In the genomic region with DNA sequence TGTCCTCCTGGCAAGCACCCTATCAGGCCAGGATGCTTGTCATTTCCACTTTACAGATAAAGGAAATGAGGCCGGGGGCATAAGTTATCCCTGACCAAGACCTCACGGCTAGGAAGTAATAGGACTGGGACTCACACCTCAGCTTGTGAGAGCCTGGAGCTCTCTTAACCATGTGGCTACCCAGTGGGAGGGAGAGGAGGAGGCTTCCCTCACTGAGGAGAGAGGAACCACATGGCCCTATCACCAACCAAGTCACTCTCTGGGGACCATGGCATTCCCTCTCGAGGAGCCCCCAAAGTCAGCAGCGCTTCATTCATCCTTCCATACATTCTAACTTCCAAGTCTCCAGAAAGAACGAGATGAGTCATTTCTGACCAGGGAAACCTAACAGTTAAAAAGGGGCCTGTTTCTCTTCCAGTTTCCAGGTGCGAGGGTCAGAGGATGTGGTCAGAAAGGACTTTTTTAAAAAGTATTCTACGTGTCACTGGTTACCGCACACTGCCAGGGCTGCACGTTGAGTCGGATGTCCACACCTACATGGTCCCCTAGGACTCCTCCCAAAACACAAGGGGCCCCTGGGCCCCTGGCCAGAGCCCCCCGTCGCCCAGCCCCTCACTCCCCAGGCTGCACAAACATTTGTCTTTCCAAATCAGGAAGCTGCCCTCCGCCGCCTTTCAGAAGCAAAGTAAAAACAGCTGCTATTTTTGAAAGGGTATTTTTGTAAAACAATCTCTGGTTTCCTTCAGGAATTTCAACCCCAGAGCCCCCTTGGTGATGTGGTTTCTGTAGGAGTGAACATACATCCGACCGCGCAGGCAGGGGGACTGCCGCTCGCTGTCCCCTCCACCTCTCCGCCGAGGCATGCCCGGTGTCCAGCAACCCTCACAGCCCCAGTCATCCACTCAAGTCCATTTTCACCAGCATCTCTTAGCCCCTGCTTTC, we compare ENCODE assay signal across 9 cellular contexts.
DNase-seq lines count a peak whose midpoint lies in the region; ATAC-seq, FAIRE-seq and TF ChIP-seq lines count a peak whose summit lies in the region.
"Had no signal": no experiment of that assay in that cellular context is flagged by ENCODE, and none has a peak within 500 bp of the region (broad histone marks: within the 10 kb centered on the region; RNA-seq: fewer than 3 reads in every experiment).

No MANE protein-coding gene starts in this region.

- H3K27ac Mint-ChIP-seq in chondrocyte (ENCODE audit: unreplicated experiment) = peak overlapping the region; percentile 85

- WGBS in right lobe of liver (ENCODE audit: insufficient coverage, low coverage, low lambda C conversion rate, missing lambda C conversion rate) = 36% methylated on average over 15 of the region's 22 CpGs
- 63% methylated on average over 14 of the region's 22 CpGs for WGBS in HepG2 (ENCODE audit: low lambda C conversion rate)

- H3K4me1 ChIP-seq in right lobe of liver = no peaks in the 10 kb centered on the region
- no peaks in the 10 kb centered on the region for H3K4me1 ChIP-seq in HepG2 (ENCODE audit: insufficient read depth, low read length)

- H3K36me3 Mint-ChIP-seq in chondrocyte (ENCODE audit: low read depth) = peaks cover 3% of the 10 kb centered on the region

- no peak for FAIRE-seq in HepG2 (lab: Jason Lieb, UNC)
- no peak for FAIRE-seq in urothelium cell line (lab: Jason Lieb, UNC)

- POLR2A ChIA-PET in HepG2 (lab: Yijun Ruan, JAX) = no interaction called here

- CTCF ChIA-PET in HepG2 (lab: Yijun Ruan, JAX; ENCODE audit: low intra/inter-chr PET ratio, low total read pairs) = no interaction called here

- TF ChIP-seq EP300 in HepG2 (IDR thresholded peaks at IDR 0.05; ENCODE audit: low read depth in 2 of 2, low read length in 2 of 2) (no peak), HepG2 (CRISPR knock-in tag; IDR thresholded peaks at IDR 0.05; ENCODE audit: borderline replicate concordance) (no peak)

- no peaks in the 10 kb centered on the region for H3K27me3 ChIP-seq in right lobe of liver
- H3K27me3 ChIP-seq in HepG2 (ENCODE audit: control insufficient read depth in 1 of 2, insufficient read depth in 2 of 2, low read length in 2 of 2) = peaks cover 1 to 34% of the 10 kb centered on the region in 2 experiments; a peak in 3 of 5 replicates

- H3K27me3 Mint-ChIP-seq in chondrocyte (ENCODE audit: low read depth) = peaks cover 14% of the 10 kb centered on the region

- in situ Hi-C loops in HepG2 (cut with HindIII; ENCODE audit: extremely low pct_ligation_motif_present, low pct_unique_long_range_greater_than_20kb) = no loop called here

- no peak for DNase-seq in right lobe of liver
- DNase-seq in HepG2 (ENCODE audit: low spot score) = no peak
- no peak for DNase-seq in chondrocyte (ENCODE audit: low spot score)
- DNase-seq in urothelium cell line (ENCODE audit: low spot score) = peak; percentile 63
- no peak for DNase-seq in NCI-H2081 treated with DMSO at 0.1 percent for 48 hours (lab: John Stamatoyannopoulos, UW)
- DNase-seq in MV-4-11 (lab: John Stamatoyannopoulos, UW) = no peak
- DNase-seq in NCI-H2081 (lab: John Stamatoyannopoulos, UW) = no peak

- H3K4me2 ChIP-seq in HepG2 (ENCODE audit: low read depth, low read length) = no peak overlapping the region

- intact Hi-C loops in right lobe of liver (cut with DNase I) (no loop called here), HepG2 (cut with micrococcal nuclease; ENCODE audit: unreplicated experiment) (no loop called here)

- H3K36me3 ChIP-seq in right lobe of liver = no peaks in the 10 kb centered on the region
- no peaks in the 10 kb centered on the region for H3K36me3 ChIP-seq in HepG2 (replicated peaks in 1 of 2; ENCODE audit: control insufficient read depth in 1 of 2, insufficient read depth in 2 of 2, low read length in 2 of 2)

- ATAC-seq in right lobe of liver (peak; percentile 58 to 78 (median 69)), HepG2 (no peak), HG03108 (IDR thresholded peaks at IDR 0.05; ENCODE audit: unreplicated experiment) (peak; percentile 79)

- no peak overlapping the region for H3K9ac ChIP-seq in HepG2 (ENCODE audit: insufficient read depth, low read depth, low read length)

- no TSS peak for BruUV-seq in HepG2 (replicated peaks; lab: Mats Ljungman, UMichigan)

- no peak overlapping the region for H2AFZ ChIP-seq in HepG2 (ENCODE audit: low read length)

- H3K4me3 ChIP-seq in right lobe of liver (no peak overlapping the region), HepG2 (replicated peaks in 1 of 3; ENCODE audit: insufficient read depth in 1 of 3, low read depth in 2 of 3, low read length in 3 of 3) (no peak overlapping the region)
- H3K4me3 ChIP-seq: SK-N-MC had no signal

- H3K4me1 Mint-ChIP-seq in chondrocyte (ENCODE audit: low read depth) = peaks cover 47% of the 10 kb centered on the region

- no peaks in the 10 kb centered on the region for H4K20me1 ChIP-seq in HepG2 (ENCODE audit: insufficient read depth, low read length)

- H3K9me3 Mint-ChIP-seq in chondrocyte (ENCODE audit: low read depth) = peaks cover 8% of the 10 kb centered on the region

- no peaks in the 10 kb centered on the region for H3K79me2 ChIP-seq in HepG2 (ENCODE audit: insufficient read depth, low read length)

- no peaks in the 10 kb centered on the region for H3K9me3 ChIP-seq in right lobe of liver
- H3K9me3 ChIP-seq in HepG2 (ENCODE audit: low read length) = peaks cover 5% of the 10 kb centered on the region

- peak overlapping the region; percentile 57 for H3K4me3 Mint-ChIP-seq in chondrocyte (ENCODE audit: unreplicated experiment)

- H3K27ac ChIP-seq in right lobe of liver = peak overlapping the region in 2 of 3 donors; percentile 29 to 51
- no peak overlapping the region for H3K27ac ChIP-seq in HepG2 (ENCODE audit: extremely low read length, insufficient read depth, low read length)
- H3K27ac ChIP-seq: SK-N-MC had no signal

- TF ChIP-seq POLR2A in right lobe of liver (IDR thresholded peaks at IDR 0.05) = no peak
- TF ChIP-seq POLR2A in HepG2 (IDR thresholded peaks at IDR 0.05; ENCODE audit: insufficient read depth in 1 of 2, low read depth in 2 of 2, low read length in 2 of 2) = no peak

- no peak for TF ChIP-seq RAD21 in HepG2 (CRISPR knock-in tag; IDR thresholded peaks at IDR 0.05)

- TF ChIP-seq CTCF in right lobe of liver (IDR thresholded peaks at IDR 0.05) (no peak), HepG2 (CRISPR knock-in tag; IDR thresholded peaks at IDR 0.05) (no peak), chondrocyte (IDR thresholded peaks at IDR 0.05) (no peak)

TF ChIP-seq in HepG2, 621 proteins besides CTCF, POLR2A, EP300 and RAD21:
- TF ChIP-seq ZNF354B (CRISPR knock-in tag; IDR thresholded peaks at IDR 0.05) (no peak), FOXK2 (IDR thresholded peaks at IDR 0.05) (no peak), ZNF543 (CRISPR knock-in tag; IDR thresholded peaks at IDR 0.05) (no peak), ARNTL (CRISPR knock-in tag; IDR thresholded peaks at IDR 0.05) (no peak), SNAPC2 (CRISPR knock-in tag; IDR thresholded peaks at IDR 0.05) (no peak), EHMT2 (IDR thresholded peaks at IDR 0.05; ENCODE audit: borderline replicate concordance, low read depth, low read length) (no peak), BCL6 (CRISPR knock-in tag; IDR thresholded peaks at IDR 0.05) (no peak), ZNF274 (CRISPR knock-in tag; IDR thresholded peaks at IDR 0.05) (no peak), SUZ12 (IDR thresholded peaks at IDR 0.05; ENCODE audit: low read depth, low read length) (no peak), FLYWCH1 (CRISPR knock-in tag; IDR thresholded peaks at IDR 0.05) (no peak), ZBTB34 (CRISPR knock-in tag; IDR thresholded peaks at IDR 0.05) (no peak), ZNF556 (CRISPR knock-in tag; IDR thresholded peaks at IDR 0.05; ENCODE audit: borderline replicate concordance) (no peak), TCF7 (IDR thresholded peaks at IDR 0.05; ENCODE audit: low read depth) (no peak)
- TF ChIP-seq, protein P1, sequence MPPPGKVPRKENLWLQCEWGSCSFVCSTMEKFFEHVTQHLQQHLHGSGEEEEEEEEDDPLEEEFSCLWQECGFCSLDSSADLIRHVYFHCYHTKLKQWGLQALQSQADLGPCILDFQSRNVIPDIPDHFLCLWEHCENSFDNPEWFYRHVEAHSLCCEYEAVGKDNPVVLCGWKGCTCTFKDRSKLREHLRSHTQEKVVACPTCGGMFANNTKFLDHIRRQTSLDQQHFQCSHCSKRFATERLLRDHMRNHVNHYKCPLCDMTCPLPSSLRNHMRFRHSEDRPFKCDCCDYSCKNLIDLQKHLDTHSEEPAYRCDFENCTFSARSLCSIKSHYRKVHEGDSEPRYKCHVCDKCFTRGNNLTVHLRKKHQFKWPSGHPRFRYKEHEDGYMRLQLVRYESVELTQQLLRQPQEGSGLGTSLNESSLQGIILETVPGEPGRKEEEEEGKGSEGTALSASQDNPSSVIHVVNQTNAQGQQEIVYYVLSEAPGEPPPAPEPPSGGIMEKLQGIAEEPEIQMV (CRISPR knock-in tag; IDR thresholded peaks at IDR 0.05; ENCODE audit: low read depth) = no peak
- TF ChIP-seq, protein P2, sequence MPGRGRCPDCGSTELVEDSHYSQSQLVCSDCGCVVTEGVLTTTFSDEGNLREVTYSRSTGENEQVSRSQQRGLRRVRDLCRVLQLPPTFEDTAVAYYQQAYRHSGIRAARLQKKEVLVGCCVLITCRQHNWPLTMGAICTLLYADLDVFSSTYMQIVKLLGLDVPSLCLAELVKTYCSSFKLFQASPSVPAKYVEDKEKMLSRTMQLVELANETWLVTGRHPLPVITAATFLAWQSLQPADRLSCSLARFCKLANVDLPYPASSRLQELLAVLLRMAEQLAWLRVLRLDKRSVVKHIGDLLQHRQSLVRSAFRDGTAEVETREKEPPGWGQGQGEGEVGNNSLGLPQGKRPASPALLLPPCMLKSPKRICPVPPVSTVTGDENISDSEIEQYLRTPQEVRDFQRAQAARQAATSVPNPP (CRISPR knock-in tag; IDR thresholded peaks at IDR 0.05) = no peak
